Comparison of ENCODE assay signal across 11 cellular contexts in the genomic region with DNA sequence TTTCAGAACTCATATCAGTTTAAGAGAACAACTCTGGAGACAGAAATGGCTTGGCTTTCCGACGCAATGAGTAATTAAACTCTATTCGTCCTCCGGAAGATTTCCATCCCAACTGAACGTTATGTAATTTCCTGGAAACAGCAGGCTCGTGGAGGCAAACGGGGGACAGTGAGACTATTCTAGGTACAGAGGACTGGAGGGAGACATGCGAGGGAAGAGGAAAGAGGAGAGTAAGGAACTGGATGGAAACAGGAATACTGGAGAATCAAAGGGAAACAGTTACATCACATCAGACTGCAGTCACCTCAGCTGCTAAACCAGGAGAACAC. TPM values are rescaled to one million over a fixed set of nuclear protein-coding genes. Genes with fewer than 3 reads are reported as not detected.
DNase-seq lines count a peak whose midpoint lies in the region; ATAC-seq and TF ChIP-seq lines count a peak whose summit lies in the region.
"Had no signal": no experiment of that assay in that cellular context is flagged by ENCODE, and none has a peak within 500 bp of the region (broad histone marks: within the 10 kb centered on the region; RNA-seq: fewer than 3 reads in every experiment).

No MANE protein-coding gene starts in this region.

- no peak overlapping the region for H2AFZ ChIP-seq in parathyroid adenoma

- no peak overlapping the region for H3K4me2 ChIP-seq in parathyroid adenoma (ENCODE audit: low read length)
- H3K4me2 ChIP-seq: KMS-11 had no signal

- H3K4me1 ChIP-seq in right atrium auricular region (peaks cover 0 to 61% of the 10 kb centered on the region in 2 donors), parathyroid adenoma (peaks cover 21% of the 10 kb centered on the region)

- intact Hi-C loops in Right ventricle myocardium inferior (cut with DNase I) = no loop called here
- intact Hi-C loops in cardiac septum (cut with DNase I) = loop anchor here (10.0 kb wide), 1 partner anchor 133 kb away; a partner anchor contains a TSS

- no peak overlapping the region for H3K9ac ChIP-seq in parathyroid adenoma
- H3K9ac ChIP-seq: KMS-11 had no signal

- H3K79me2 ChIP-seq in parathyroid adenoma = no peaks in the 10 kb centered on the region

- H3K4me3 ChIP-seq in right atrium auricular region = no peak overlapping the region
- no peak overlapping the region for H3K4me3 ChIP-seq in parathyroid adenoma (ENCODE audit: low read depth, low read length)

- H3K27me3 ChIP-seq in right atrium auricular region = no peaks in the 10 kb centered on the region
- H3K27me3 ChIP-seq in parathyroid adenoma (ENCODE audit: control insufficient read depth, insufficient read depth, low read length) = no peaks in the 10 kb centered on the region

- H3K36me3 ChIP-seq in right atrium auricular region (peaks cover 17% of the 10 kb centered on the region), parathyroid adenoma (ENCODE audit: control insufficient read depth, insufficient read depth, low read length) (no peaks in the 10 kb centered on the region)

- TF ChIP-seq CTCF in right atrium auricular region (IDR thresholded peaks at IDR 0.05) = no peak
- TF ChIP-seq CTCF in parathyroid adenoma (IDR thresholded peaks at IDR 0.05) = no peak

- H3K27ac ChIP-seq in right atrium auricular region (peak overlapping the region; percentile 91 to 97), parathyroid adenoma (peak overlapping the region; percentile 99)
- H3K27ac ChIP-seq: KMS-11 had no signal

- no peaks in the 10 kb centered on the region for H3K9me3 ChIP-seq in right atrium auricular region
- no peaks in the 10 kb centered on the region for H3K9me3 ChIP-seq in parathyroid adenoma (ENCODE audit: control insufficient read depth, low read length)

- ATAC-seq in Right ventricle myocardium inferior (peak; percentile 6), GM18873 (IDR thresholded peaks at IDR 0.05; ENCODE audit: low FRiP score, unreplicated experiment) (no peak), GM21786 (IDR thresholded peaks at IDR 0.05; ENCODE audit: unreplicated experiment) (no peak), HG03460 (IDR thresholded peaks at IDR 0.05; ENCODE audit: unreplicated experiment) (no peak)

- DNase-seq in Right ventricle myocardium inferior (ENCODE audit: missing footprints) = no peak
- no peak for DNase-seq in cardiac septum (ENCODE audit: low spot score)
- DNase-seq in right atrium auricular region (ENCODE audit: low spot score) = no peak
- DNase-seq in stimulated activated CD4-positive, alpha-beta T cell treated with anti-CD3 and anti-CD28 coated beads, Interleukin-12 subunit alpha, Interleukin-12 subunit beta, amount 100 ng/mL, for 4 hours = no peak
- DNase-seq: GF-D8, NCI-H510A had no signal

RNA-seq across cellular contexts. Expression of a gene that starts 28.3 kb away (rescaled TPM):
- total RNA-seq in Right ventricle myocardium inferior (7.8 TPM), cardiac septum (12.9 TPM), right atrium auricular region (10 to 100 TPM in 1 of 2 donors, 1 to 10 TPM in 1; 6.5 to 13.2 TPM)
